ENCODE assay signal across 9 cellular contexts in genomic region chr3:73868688-73869315, GRCh38.
DNase-seq lines count a peak whose midpoint lies in the region; ATAC-seq and TF ChIP-seq lines count a peak whose summit lies in the region.
"Had no signal": no experiment of that assay in that cellular context is flagged by ENCODE, and none has a peak within 500 bp of the region (broad histone marks: within the 10 kb centered on the region; RNA-seq: fewer than 3 reads in every experiment).

No MANE protein-coding gene starts in this region.

- intact Hi-C loops in left ventricle myocardium inferior (cut with micrococcal nuclease): no loop called here

- DNase-seq in COR-L47 (lab: John Stamatoyannopoulos, UW) (peak; percentile 24), HuH-7.5 (ENCODE audit: low spot score) (peak; percentile 1), T1000 (lab: John Stamatoyannopoulos, UW) (peak; percentile 29), left ventricle myocardium inferior (no peak), stromal cell of bone marrow (ENCODE audit: low read depth) (peak; percentile 28)
- DNase-seq in activated CD4-positive, CD25-positive, alpha-beta regulatory T cell (lab: John Stamatoyannopoulos, UW): no peak

- H3K9me3 ChIP-seq in left ventricle myocardium inferior (replicated peaks): no peaks in the 10 kb centered on the region

- H3K27ac ChIP-seq in left ventricle myocardium inferior (replicated peaks): no peak overlapping the region
- H3K27ac ChIP-seq: HL-60 had no signal

- peak; percentile 72 for TF ChIP-seq CTCF in left ventricle myocardium inferior (IDR thresholded peaks at IDR 0.05; ENCODE audit: borderline replicate concordance)

- no peak overlapping the region for H3K4me3 ChIP-seq in left ventricle myocardium inferior

- H3K4me1 ChIP-seq in left ventricle myocardium inferior: peaks cover 11% of the 10 kb centered on the region

- H3K27me3 ChIP-seq in left ventricle myocardium inferior (ENCODE audit: low read depth): no peaks in the 10 kb centered on the region

- no peak for ATAC-seq in HG03439 (IDR thresholded peaks at IDR 0.05; ENCODE audit: unreplicated experiment)
- ATAC-seq in HG02852 (IDR thresholded peaks at IDR 0.05; ENCODE audit: unreplicated experiment): no peak

- H3K36me3 ChIP-seq in left ventricle myocardium inferior: no peaks in the 10 kb centered on the region

Comparison
In these comparisons a context has a peak if more than half of its experiments do, and no peak if none do; other contexts are left out.
1. DNase-seq: peak in COR-L47 (single experiment), HuH-7.5 (single experiment), T1000 (single experiment) and stromal cell of bone marrow (single experiment); none in left ventricle myocardium inferior (single experiment) and activated CD4-positive, CD25-positive, alpha-beta regulatory T cell (0 of 4).